In the genomic region with DNA sequence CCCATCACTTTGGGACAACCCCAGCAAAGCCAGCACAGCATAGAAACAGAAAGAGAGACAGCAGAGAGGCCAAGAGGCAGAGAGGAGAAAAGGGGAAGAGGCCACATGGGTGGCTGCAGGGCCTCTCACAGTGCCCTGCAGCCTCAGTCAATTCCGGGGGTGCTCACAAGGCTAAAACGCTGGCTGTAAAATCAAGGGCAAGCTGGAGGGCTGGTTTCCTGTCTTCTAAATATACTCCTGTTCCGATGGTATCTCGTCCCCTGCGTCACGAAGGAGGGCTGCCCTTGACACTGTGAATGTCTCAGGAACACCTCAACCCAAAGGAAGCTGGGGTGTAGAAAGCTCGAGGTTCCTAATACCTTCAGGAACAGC, we compare ENCODE assay signal across 8 cellular contexts.
A peak's percentile ranks its signal among the peaks of the same experiment; 100 is the strongest.
DNase-seq lines count a peak whose midpoint lies in the region; ATAC-seq and TF ChIP-seq lines count a peak whose summit lies in the region.

No MANE protein-coding gene starts in this region.

- peak overlapping the region; percentile 93 for H3K27ac ChIP-seq in OCI-LY1 (ENCODE audit: low read depth, low read length, poor library complexity, severe bottlenecking)
- no peak overlapping the region for H3K27ac ChIP-seq in SJCRH30
- no peak overlapping the region for H3K27ac ChIP-seq in foreskin keratinocyte

- H3K4me3 Mint-ChIP-seq in activated T-helper 17 cell treated with anti-CD3 and anti-CD28 coated beads, Interleukin-2, amount 50 U/mL, for 72 hours = peak overlapping the region; percentile 83
- no peak overlapping the region for H3K4me3 Mint-ChIP-seq in progenitor cell of endocrine pancreas (ENCODE audit: low read depth)

- H3K4me1 Mint-ChIP-seq in activated T-helper 17 cell treated with anti-CD3 and anti-CD28 coated beads, Interleukin-2, amount 50 U/mL, for 72 hours = peaks cover 54% of the 10 kb centered on the region
- peaks cover 26% of the 10 kb centered on the region for H3K4me1 Mint-ChIP-seq in progenitor cell of endocrine pancreas (ENCODE audit: low read depth)

- TF ChIP-seq CTCF in OCI-LY1 (IDR thresholded peaks at IDR 0.05; ENCODE audit: low read length) (no peak), progenitor cell of endocrine pancreas (IDR thresholded peaks at IDR 0.05; ENCODE audit: unreplicated experiment) (no peak), foreskin keratinocyte (conservative IDR thresholded peaks at IDR 0.05) (no peak)

- peaks cover 23% of the 10 kb centered on the region for H3K36me3 ChIP-seq in OCI-LY1 (ENCODE audit: insufficient read depth, low read length)
- H3K36me3 ChIP-seq in SJCRH30 = no peaks in the 10 kb centered on the region

- DNase-seq in progenitor cell of endocrine pancreas (ENCODE audit: low spot score, unreplicated experiment) (no peak), SJCRH30 (no peak), HUDEP-2 (lab: John Stamatoyannopoulos, UW; ENCODE audit: unreplicated experiment in 76 of 76) (no peak), foreskin keratinocyte (no peak)

- no peaks in the 10 kb centered on the region for H3K9me2 ChIP-seq in OCI-LY1 (ENCODE audit: low read depth, low read length)

- no peaks in the 10 kb centered on the region for H3K27me3 ChIP-seq in OCI-LY1 (ENCODE audit: insufficient read depth, low read length)
- peaks cover 24% of the 10 kb centered on the region; the same call in 1 of the 2 replicates for H3K27me3 ChIP-seq in SJCRH30
- no peaks in the 10 kb centered on the region for H3K27me3 ChIP-seq in foreskin keratinocyte

- no peaks in the 10 kb centered on the region for H4K20me1 ChIP-seq in OCI-LY1 (ENCODE audit: insufficient read depth, low read length)

- H3K4me1 ChIP-seq in OCI-LY1 (ENCODE audit: insufficient read depth, low read length, severe bottlenecking) (peaks cover 45% of the 10 kb centered on the region), SJCRH30 (no peaks in the 10 kb centered on the region), foreskin keratinocyte (no peaks in the 10 kb centered on the region)

- peak overlapping the region; percentile 97 for H3K27ac Mint-ChIP-seq in activated T-helper 17 cell treated with anti-CD3 and anti-CD28 coated beads, Interleukin-2, amount 50 U/mL, for 72 hours
- peak overlapping the region; percentile 3 for H3K27ac Mint-ChIP-seq in progenitor cell of endocrine pancreas

- no peaks in the 10 kb centered on the region for H3F3A ChIP-seq in OCI-LY1 (ENCODE audit: insufficient read depth, low read length)

- peak; percentile 70 for ATAC-seq in GM18511 (IDR thresholded peaks at IDR 0.05; ENCODE audit: unreplicated experiment)
- peak; percentile 61 for ATAC-seq in HG02759 (IDR thresholded peaks at IDR 0.05; ENCODE audit: unreplicated experiment)
- ATAC-seq in activated T-helper 17 cell treated with anti-CD3 and anti-CD28 coated beads, Interleukin-2, amount 50 U/mL, for 72 hours (replicated peaks) = peak; percentile 74
- ATAC-seq in foreskin keratinocyte = no peak

- 0 out of 2 replicates have a peak, but pooled peaks cover 3% of the 10 kb centered on the region for H3K9me3 ChIP-seq in OCI-LY1 (ENCODE audit: low read length)
- no peaks in the 10 kb centered on the region for H3K9me3 ChIP-seq in SJCRH30 (replicated peaks)

- H3K36me3 Mint-ChIP-seq in activated T-helper 17 cell treated with anti-CD3 and anti-CD28 coated beads, Interleukin-2, amount 50 U/mL, for 72 hours (ENCODE audit: low read depth) = peaks cover 13% of the 10 kb centered on the region
- H3K36me3 Mint-ChIP-seq in progenitor cell of endocrine pancreas (ENCODE audit: insufficient read depth) = no peaks in the 10 kb centered on the region

- peak overlapping the region; percentile 19 for H3K4me3 ChIP-seq in OCI-LY1 (ENCODE audit: low read depth, low read length, poor library complexity, severe bottlenecking)
- no peak overlapping the region for H3K4me3 ChIP-seq in SJCRH30

- no peaks in the 10 kb centered on the region for H3K79me2 ChIP-seq in OCI-LY1 (ENCODE audit: insufficient read depth, low read length)

- no peak overlapping the region for H2AFZ ChIP-seq in OCI-LY1 (ENCODE audit: low read length)

- no peaks in the 10 kb centered on the region for H3K27me3 Mint-ChIP-seq in activated T-helper 17 cell treated with anti-CD3 and anti-CD28 coated beads, Interleukin-2, amount 50 U/mL, for 72 hours
- no peaks in the 10 kb centered on the region for H3K27me3 Mint-ChIP-seq in progenitor cell of endocrine pancreas

- peaks cover under 1% of the 10 kb centered on the region for H3K9me3 Mint-ChIP-seq in activated T-helper 17 cell treated with anti-CD3 and anti-CD28 coated beads, Interleukin-2, amount 50 U/mL, for 72 hours
- H3K9me3 Mint-ChIP-seq in progenitor cell of endocrine pancreas (ENCODE audit: low read depth) = no peaks in the 10 kb centered on the region

- H3K4me2 ChIP-seq in OCI-LY1 (ENCODE audit: low read length) = peak overlapping the region; percentile 60

- H3K9ac ChIP-seq in OCI-LY1 (ENCODE audit: low read length) = peak overlapping the region; percentile 58
